Comparison of ENCODE assay signal across 24 cellular contexts in genomic region chr5:139692148-139692547, GRCh38. TPM values are rescaled to one million over a fixed set of nuclear protein-coding genes. Genes with fewer than 3 reads are reported as not detected.
DNase-seq lines count a peak whose midpoint lies in the region; ATAC-seq, FAIRE-seq and TF ChIP-seq lines count a peak whose summit lies in the region.
"Had no signal": no experiment of that assay in that cellular context is flagged by ENCODE, and none has a peak within 500 bp of the region (broad histone marks: within the 10 kb centered on the region; RNA-seq: fewer than 3 reads in every experiment).

No MANE protein-coding gene starts in this region.

- H3K9me3 ChIP-seq in astrocyte (ENCODE audit: insufficient read depth, low read depth, low read length) (no peaks in the 10 kb centered on the region), neural progenitor cell (ENCODE audit: low read depth) (no peaks in the 10 kb centered on the region)

- H3K9me3 Mint-ChIP-seq in astrocyte (ENCODE audit: unreplicated experiment) = no peaks in the 10 kb centered on the region
- H3K9me3 Mint-ChIP-seq in glutamatergic neuron (ENCODE audit: unreplicated experiment) = peaks cover 22% of the 10 kb centered on the region
- H3K9me3 Mint-ChIP-seq in neural progenitor cell = no peaks in the 10 kb centered on the region
- H3K9me3 Mint-ChIP-seq: CD8-positive, alpha-beta memory T cell had no signal

- H4K20me1 ChIP-seq in astrocyte (ENCODE audit: insufficient read depth, low read length) (no peaks in the 10 kb centered on the region), neural progenitor cell (ENCODE audit: low read depth) (peaks cover 24% of the 10 kb centered on the region)

- no peaks in the 10 kb centered on the region for H3K79me2 ChIP-seq in astrocyte (ENCODE audit: insufficient read depth, low read length)
- H3K79me2 ChIP-seq in neural progenitor cell (ENCODE audit: low read depth) = no peaks in the 10 kb centered on the region

- H3K9ac ChIP-seq in astrocyte (ENCODE audit: low read length) (no peak overlapping the region), neural progenitor cell (no peak overlapping the region)

- H3K27ac Mint-ChIP-seq in astrocyte (ENCODE audit: unreplicated experiment) = peak overlapping the region; percentile 84
- H3K27ac Mint-ChIP-seq in glutamatergic neuron (ENCODE audit: unreplicated experiment) = peak overlapping the region; percentile 70
- H3K27ac Mint-ChIP-seq in neural progenitor cell = peak overlapping the region; percentile 86

- H3K4me2 ChIP-seq in astrocyte (ENCODE audit: low read length) (no peak overlapping the region), neural progenitor cell (peak overlapping the region; percentile 18)
- H3K4me2 ChIP-seq: PC-9 had no signal

- no peak overlapping the region for H2AFZ ChIP-seq in astrocyte (ENCODE audit: low read depth, low read length)
- H2AFZ ChIP-seq in neural progenitor cell (replicated peaks) = no peak overlapping the region
- H2AFZ ChIP-seq: PC-9 had no signal

- TF ChIP-seq CTCF in astrocyte (IDR thresholded peaks at IDR 0.05; ENCODE audit: insufficient read depth, low read depth, low read length) (no peak), glutamatergic neuron (IDR thresholded peaks at IDR 0.05; ENCODE audit: partially characterized antibody, unreplicated experiment) (no peak), neural progenitor cell (IDR thresholded peaks at IDR 0.05) (no peak)

- DNase-seq in astrocyte (ENCODE audit: low read depth) (no peak), glutamatergic neuron (no peak), neural progenitor cell (ENCODE audit: low spot score) (no peak), C1 segment of cervical spinal cord (lab: John Stamatoyannopoulos, UW) (no peak), HUDEP-2 (lab: John Stamatoyannopoulos, UW; ENCODE audit: unreplicated experiment in 76 of 76) (no peak)
- DNase-seq: CD8-positive, alpha-beta memory T cell; DMS 273 treated with DMSO at 0.1 percent for 48 hours; DMS79; EL; GDM1; KG1; MM.1S; NCI-H2029; NCI-H446 treated with DMSO at 0.1 percent for 48 hours; NCI-H526 treated with DMSO at 0.1 percent for 48 hours; PC-9 had no signal

- ATAC-seq in HG03565 (IDR thresholded peaks at IDR 0.05; ENCODE audit: unreplicated experiment) = no peak
- ATAC-seq in HG03469 (IDR thresholded peaks at IDR 0.05; ENCODE audit: unreplicated experiment) = no peak
- ATAC-seq: Right ventricle myocardium inferior had no signal

- no peak overlapping the region for H3K4me3 Mint-ChIP-seq in astrocyte (ENCODE audit: unreplicated experiment)
- peak overlapping the region; percentile 57 for H3K4me3 Mint-ChIP-seq in glutamatergic neuron (ENCODE audit: unreplicated experiment)
- H3K4me3 Mint-ChIP-seq in neural progenitor cell = peak overlapping the region; percentile 57
- H3K4me3 Mint-ChIP-seq: CD14-positive monocyte; CD8-positive, alpha-beta memory T cell had no signal

- H3K4me3 ChIP-seq in astrocyte (ENCODE audit: insufficient read depth, low read depth, low read length) = no peak overlapping the region
- no peak overlapping the region for H3K4me3 ChIP-seq in neural progenitor cell
- H3K4me3 ChIP-seq: PC-9 had no signal

- H3K36me3 ChIP-seq in astrocyte (ENCODE audit: insufficient read depth, low read length) (no peaks in the 10 kb centered on the region), neural progenitor cell (no peaks in the 10 kb centered on the region)

- no peak for FAIRE-seq in astrocyte (lab: Jason Lieb, UNC)
- FAIRE-seq: GM12891, H1, HTR-8/SVneo had no signal

- peaks cover 17% of the 10 kb centered on the region for H3K36me3 Mint-ChIP-seq in astrocyte (ENCODE audit: low read depth, unreplicated experiment)
- no peaks in the 10 kb centered on the region for H3K36me3 Mint-ChIP-seq in glutamatergic neuron (ENCODE audit: unreplicated experiment)
- peaks cover 3% of the 10 kb centered on the region for H3K36me3 Mint-ChIP-seq in neural progenitor cell
- H3K36me3 Mint-ChIP-seq: CD8-positive, alpha-beta memory T cell had no signal

- H3K27me3 Mint-ChIP-seq in astrocyte (ENCODE audit: low read depth, unreplicated experiment) = no peaks in the 10 kb centered on the region
- H3K27me3 Mint-ChIP-seq in glutamatergic neuron (ENCODE audit: unreplicated experiment) = peaks cover 28% of the 10 kb centered on the region
- peaks cover 13% of the 10 kb centered on the region for H3K27me3 Mint-ChIP-seq in neural progenitor cell (ENCODE audit: insufficient read depth, low read depth)

- peaks cover 25% of the 10 kb centered on the region for H3F3A ChIP-seq in neural progenitor cell (ENCODE audit: low read depth)

- H3K4me1 Mint-ChIP-seq in astrocyte (ENCODE audit: low read depth, unreplicated experiment) (peaks cover 67% of the 10 kb centered on the region), glutamatergic neuron (ENCODE audit: low read depth, unreplicated experiment) (peaks cover 26% of the 10 kb centered on the region), neural progenitor cell (peaks cover 81% of the 10 kb centered on the region)

- H3K27me3 ChIP-seq in astrocyte (ENCODE audit: insufficient read depth, low read length) (no peaks in the 10 kb centered on the region), neural progenitor cell (peaks cover 19% of the 10 kb centered on the region)

- H3K27ac ChIP-seq in astrocyte (ENCODE audit: low read depth, low read length) (no peak overlapping the region), neural progenitor cell (no peak overlapping the region), temporal lobe (ENCODE audit: low read depth, low read length) (peak overlapping the region; percentile 4)
- H3K27ac ChIP-seq: PC-9 had no signal

- H3K4me1 ChIP-seq in astrocyte (ENCODE audit: insufficient read depth, low read length) = peaks cover 70% of the 10 kb centered on the region
- H3K4me1 ChIP-seq in neural progenitor cell = peaks cover 57% of the 10 kb centered on the region

RNA-seq across cellular contexts. Expression of gene CXXC5, which starts 44.0 kb away (rescaled TPM):
- total RNA-seq in astrocyte (151 and 185 TPM in 2 replicates), glutamatergic neuron (ENCODE audit: unreplicated experiment) (130 TPM), neural progenitor cell (ENCODE audit: low replicate concordance) (17.2 and 25.6 TPM in 2 replicates), temporal lobe (33.4 TPM)
